ENCODE assay signal across 7 cellular contexts in the genomic region with DNA sequence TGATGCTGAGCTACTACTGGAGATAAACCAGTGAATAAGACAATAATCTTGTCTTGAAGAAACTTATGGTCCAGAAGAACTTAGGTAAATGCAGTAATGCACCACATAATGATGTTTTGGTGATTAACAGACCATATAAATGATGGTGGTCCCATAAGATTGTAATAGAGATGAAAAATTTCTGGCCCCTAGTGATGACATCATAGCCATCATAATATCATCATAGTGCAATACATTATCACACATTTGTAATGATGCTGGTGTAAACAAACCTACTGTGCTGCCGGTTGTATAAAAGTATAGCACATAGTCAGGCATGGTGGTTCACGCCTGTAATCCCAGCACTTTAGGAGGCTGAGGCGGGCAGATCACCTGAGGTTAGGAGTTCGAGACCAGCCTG.
"Had no signal": no experiment of that assay in that cellular context is flagged by ENCODE, and none has a peak within 500 bp of the region (broad histone marks: within the 10 kb centered on the region; RNA-seq: fewer than 3 reads in every experiment).

No MANE protein-coding gene starts in this region.

- H3K9ac ChIP-seq: KMS-11 had no signal

- H3K4me3 ChIP-seq: K562 had no signal

- H3K27ac ChIP-seq: HL-60, KMS-11 had no signal

- FAIRE-seq: HTR-8/SVneo, K562 had no signal

- H3K4me2 ChIP-seq: KMS-11 had no signal

- ATAC-seq: K562 had no signal

- DNase-seq: IMR-90, KBM-7, KG1 had no signal
